8 cellular contexts compared by ENCODE assay signal in genomic region chr16:68022278-68022727, GRCh38. TPM values are rescaled to one million over a fixed set of nuclear protein-coding genes. Genes with fewer than 3 reads are reported as not detected.
A peak's percentile ranks its signal among the peaks of the same experiment; 100 is the strongest.
DNase-seq lines count a peak whose midpoint lies in the region; ATAC-seq, FAIRE-seq and TF ChIP-seq lines count a peak whose summit lies in the region.

No MANE protein-coding gene starts in this region.

- peaks cover 30% of the 10 kb centered on the region for H3K4me1 ChIP-seq in DND-41 (ENCODE audit: insufficient read depth, low read length)
- H3K4me1 ChIP-seq in astrocyte (ENCODE audit: insufficient read depth, low read length), result peaks cover 17% of the 10 kb centered on the region
- H3K4me1 ChIP-seq in HepG2 (ENCODE audit: insufficient read depth, low read length), result peaks cover 24% of the 10 kb centered on the region
- peaks cover 17 to 23% of the 10 kb centered on the region in 2 donors for H3K4me1 ChIP-seq in thyroid gland

- CTCF ChIA-PET in HepG2 (lab: Yijun Ruan, JAX; ENCODE audit: low intra/inter-chr PET ratio, low total read pairs) (no interaction called here), GM10248 (lab: Yijun Ruan, JAX) (interaction anchor here (1.0 to 2.9 kb wide), 9 partner anchors 11 to 206 kb away, joined by 3 to 25 read pairs (median 4); no protein-coding TSS in a partner anchor)

- no peak for TF ChIP-seq EP300 in HepG2 (IDR thresholded peaks at IDR 0.05; ENCODE audit: low read depth in 2 of 2, low read length in 2 of 2)
- no peak for TF ChIP-seq EP300 in HepG2 (CRISPR knock-in tag; IDR thresholded peaks at IDR 0.05; ENCODE audit: borderline replicate concordance)

- POLR2A ChIA-PET in HepG2 (lab: Yijun Ruan, JAX), result interaction anchor here (1.0 to 3.3 kb wide), 15 partner anchors 17 to 215 kb away, joined by 3 to 26 read pairs (median 10); partner anchors contain the start of genes DPEP2, LCAT, NFATC3 and PSMB10
- POLR2A ChIA-PET in GM10248 (lab: Yijun Ruan, JAX), result interaction anchor here (0.6 kb wide), 1 partner anchor 21 kb away, joined by 6 read pairs; no protein-coding TSS in a partner anchor

- H3K4me2 ChIP-seq in DND-41 (ENCODE audit: insufficient read depth, low read length) (peak overlapping the region; percentile 98), astrocyte (ENCODE audit: low read length) (peak overlapping the region; percentile 90), HepG2 (ENCODE audit: low read depth, low read length) (peak overlapping the region; percentile 96)

- no peak for TF ChIP-seq CTCF in DND-41 (IDR thresholded peaks at IDR 0.05; ENCODE audit: borderline replicate concordance, extremely low read depth, low read length, poor library complexity, severe bottlenecking)
- TF ChIP-seq CTCF in astrocyte (IDR thresholded peaks at IDR 0.05; ENCODE audit: insufficient read depth, low read depth, low read length), result no peak
- no peak for TF ChIP-seq CTCF in HepG2 (CRISPR knock-in tag; IDR thresholded peaks at IDR 0.05)
- TF ChIP-seq CTCF in thyroid gland (IDR thresholded peaks at IDR 0.05), result no peak
- no peak for TF ChIP-seq CTCF in GM10248 (IDR thresholded peaks at IDR 0.05; ENCODE audit: control extremely low read depth, extremely low read depth, low read depth, missing control alignments)

- H3K36me3 ChIP-seq in DND-41 (ENCODE audit: insufficient read depth, low read length) (peaks cover 23% of the 10 kb centered on the region), astrocyte (ENCODE audit: insufficient read depth, low read length) (no peaks in the 10 kb centered on the region), HepG2 (replicated peaks in 1 of 2; ENCODE audit: control insufficient read depth in 1 of 2, insufficient read depth in 2 of 2, low read length in 2 of 2) (peaks cover 0 to 3% of the 10 kb centered on the region in 2 experiments; a peak in 1 of 5 replicates), thyroid gland (peaks cover 0 to 6% of the 10 kb centered on the region in 2 donors)

- in situ Hi-C loops in HepG2 (cut with HindIII; ENCODE audit: extremely low pct_ligation_motif_present, low pct_unique_long_range_greater_than_20kb), result no loop called here

- no peaks in the 10 kb centered on the region for H3K27me3 ChIP-seq in DND-41 (ENCODE audit: insufficient read depth, low read length, poor library complexity)
- no peaks in the 10 kb centered on the region for H3K27me3 ChIP-seq in astrocyte (ENCODE audit: insufficient read depth, low read length)
- no peaks in the 10 kb centered on the region; a peak in 1 of 5 replicates for H3K27me3 ChIP-seq in HepG2 (ENCODE audit: control insufficient read depth in 1 of 2, insufficient read depth in 2 of 2, low read length in 2 of 2)
- H3K27me3 ChIP-seq in thyroid gland, result no peaks in the 10 kb centered on the region

- H2AFZ ChIP-seq in DND-41 (ENCODE audit: low read depth, low read length), result peak overlapping the region; percentile 80
- peak overlapping the region; percentile 97 for H2AFZ ChIP-seq in astrocyte (ENCODE audit: low read depth, low read length)
- H2AFZ ChIP-seq in HepG2 (ENCODE audit: low read length), result no peak overlapping the region

- H3K36me3 Mint-ChIP-seq in astrocyte (ENCODE audit: low read depth, unreplicated experiment), result peaks cover 2% of the 10 kb centered on the region

- no TSS peak for BruUV-seq in HepG2 (replicated peaks; lab: Mats Ljungman, UMichigan)

- peaks cover 36% of the 10 kb centered on the region for H3K79me2 ChIP-seq in DND-41 (ENCODE audit: insufficient read depth, low read length)
- peaks cover 37% of the 10 kb centered on the region for H3K79me2 ChIP-seq in astrocyte (ENCODE audit: insufficient read depth, low read length)
- peaks cover 32% of the 10 kb centered on the region for H3K79me2 ChIP-seq in HepG2 (ENCODE audit: insufficient read depth, low read length)

- no peaks in the 10 kb centered on the region for H3K9me3 Mint-ChIP-seq in astrocyte (ENCODE audit: unreplicated experiment)

- H3K27ac ChIP-seq in DND-41 (ENCODE audit: low read length) (peak overlapping the region; percentile 77), astrocyte (ENCODE audit: low read depth, low read length) (peak overlapping the region; percentile 85), HepG2 (ENCODE audit: extremely low read length, insufficient read depth, low read length) (peak overlapping the region; percentile 83), thyroid gland (peak overlapping the region in 2 of 3 donors; percentile 60 to 93)

- 0 out of 3 replicates have a peak, but pooled peaks have one; percentile 3 for ATAC-seq in DND-41 (ENCODE audit: insufficient read depth, low read depth)
- peak; percentile 6 for ATAC-seq in HG03175 (IDR thresholded peaks at IDR 0.05; ENCODE audit: unreplicated experiment)
- peak; percentile 23 for ATAC-seq in HepG2

- no peaks in the 10 kb centered on the region for H3K27me3 Mint-ChIP-seq in astrocyte (ENCODE audit: low read depth, unreplicated experiment)

- H3K9ac ChIP-seq in DND-41 (ENCODE audit: low read depth, low read length) (peak overlapping the region; percentile 80), astrocyte (ENCODE audit: low read length) (peak overlapping the region; percentile 96), HepG2 (ENCODE audit: insufficient read depth, low read depth, low read length) (peak overlapping the region; percentile 94)

- H3K4me1 Mint-ChIP-seq in astrocyte (ENCODE audit: low read depth, unreplicated experiment), result peaks cover 6% of the 10 kb centered on the region

- TF ChIP-seq POLR2A in HepG2 (IDR thresholded peaks at IDR 0.05; ENCODE audit: insufficient read depth in 1 of 2, low read depth in 2 of 2, low read length in 2 of 2) (no peak), thyroid gland (IDR thresholded peaks at IDR 0.05) (no peak)

- intact Hi-C loops in HepG2 (cut with micrococcal nuclease; ENCODE audit: unreplicated experiment) (no loop called here), thyroid gland (cut with DNase I) (no loop called here)

- peak overlapping the region; percentile 97 for H3K4me3 Mint-ChIP-seq in astrocyte (ENCODE audit: unreplicated experiment)

- H3K4me3 ChIP-seq in DND-41 (ENCODE audit: low read depth in 1 of 2, low read length in 2 of 2), result peak overlapping the region; percentile 45 to 74
- peak overlapping the region; percentile 88 for H3K4me3 ChIP-seq in astrocyte (ENCODE audit: insufficient read depth, low read depth, low read length)
- H3K4me3 ChIP-seq in HepG2 (replicated peaks in 1 of 3; ENCODE audit: insufficient read depth in 1 of 3, low read depth in 2 of 3, low read length in 3 of 3), result peak overlapping the region; percentile 92 to 99 (median 92)
- H3K4me3 ChIP-seq in thyroid gland (replicated peaks in 1 of 3), result peak overlapping the region; percentile 64 to 75 (median 70)

- H3K9me3 ChIP-seq in DND-41 (ENCODE audit: insufficient read depth, low read length, severe bottlenecking) (no peaks in the 10 kb centered on the region), astrocyte (ENCODE audit: insufficient read depth, low read depth, low read length) (no peaks in the 10 kb centered on the region), HepG2 (ENCODE audit: low read length) (no peaks in the 10 kb centered on the region), thyroid gland (no peaks in the 10 kb centered on the region)

- WGBS in HepG2 (ENCODE audit: low lambda C conversion rate), result 0% methylated on average over 10 of the region's 19 CpGs
- 0 to 16% methylated on average over 1 to 12 of the region's 19 CpGs for WGBS in thyroid gland, 2 donors

- FAIRE-seq in astrocyte (lab: Jason Lieb, UNC), result no peak
- no peak for FAIRE-seq in HepG2 (lab: Jason Lieb, UNC)

- DNase-seq in DND-41 (no peak), astrocyte (ENCODE audit: low read depth) (no peak), HepG2 (ENCODE audit: low spot score) (no peak), thyroid gland (no peak), NCI-H1092 (lab: John Stamatoyannopoulos, UW) (no peak), SW 1271 (lab: John Stamatoyannopoulos, UW) (no peak), GM10248 (ENCODE audit: extremely low spot score) (no peak)

- peak overlapping the region; percentile 96 for H3K27ac Mint-ChIP-seq in astrocyte (ENCODE audit: unreplicated experiment)

- H4K20me1 ChIP-seq in DND-41 (ENCODE audit: insufficient read depth, low read length), result peaks cover 8% of the 10 kb centered on the region
- H4K20me1 ChIP-seq in astrocyte (ENCODE audit: insufficient read depth, low read length), result peaks cover 9% of the 10 kb centered on the region
- H4K20me1 ChIP-seq in HepG2 (ENCODE audit: insufficient read depth, low read length), result no peaks in the 10 kb centered on the region

- TF ChIP-seq RAD21 in HepG2 (CRISPR knock-in tag; IDR thresholded peaks at IDR 0.05), result no peak

RNA-seq across cellular contexts. Expression of gene DDX28, which starts 0.7 kb away (rescaled TPM):
- total RNA-seq in astrocyte (5.5 and 6.2 TPM in 2 replicates), HepG2 (2016; rRNA removed; fragmentation: Illumina TruSeq; extraction: Trizol) (16.4 and 18.4 TPM in 2 replicates), thyroid gland (10 to 100 TPM in 1 of 4 donors, 1 to 10 TPM in 3; 4.2 to 10.0 (median 6.6) TPM)
- 2.8 and 3.0 TPM in 2 replicates for total RNA-seq in HepG2 (2016; cell fraction: cytosol; rRNA removed; fragmentation: Illumina TruSeq; extraction: Trizol; ENCODE audit: low read depth)
- total RNA-seq in HepG2 (2016; cell fraction: insoluble cytoplasmic fraction; rRNA removed; fragmentation: Illumina TruSeq; extraction: Trizol), result 16.5 and 18.2 TPM in 2 replicates
- 5.7 and 7.5 TPM in 2 replicates for total RNA-seq in HepG2 (2016; cell fraction: membrane; rRNA removed; fragmentation: Illumina TruSeq; extraction: Trizol)
- 11.7 and 13.6 TPM in 2 replicates for total RNA-seq in HepG2 (2016; cell fraction: nucleus; rRNA removed; fragmentation: Illumina TruSeq; extraction: Trizol)
- polyA plus RNA-seq in HepG2 (2011; rRNA removed), result 13.6 and 14.1 TPM in 2 replicates
- polyA plus RNA-seq in HepG2 (2011; cell fraction: cytosol; rRNA removed), result 12.4 and 15.6 TPM in 2 replicates
- 8.7 and 9.9 TPM in 2 replicates for polyA plus RNA-seq in HepG2 (2011; cell fraction: nucleus; rRNA removed)
- polyA plus RNA-seq in HepG2 (2012), result 6.3 and 6.8 TPM in 2 replicates
- polyA plus RNA-seq in HepG2 (2016; cell fraction: cytosol; fragmentation: Illumina TruSeq; extraction: Trizol; ENCODE audit: low read depth), result 1.2 and 1.6 TPM in 2 replicates
- polyA plus RNA-seq in HepG2 (2016; cell fraction: insoluble cytoplasmic fraction; fragmentation: Illumina TruSeq; extraction: Trizol; ENCODE audit: low read depth), result 14.5 and 16.0 TPM in 2 replicates
- polyA plus RNA-seq in HepG2 (2016; cell fraction: membrane; fragmentation: Illumina TruSeq; extraction: Trizol; ENCODE audit: low read depth), result 2.6 and 3.1 TPM in 2 replicates
- polyA plus RNA-seq in HepG2 (2016; cell fraction: nucleus; fragmentation: Illumina TruSeq; extraction: Trizol; ENCODE audit: insufficient read depth, low read depth), result 13.9 and 15.5 TPM in 2 replicates
- 19.4 and 28.5 TPM in 2 replicates for polyA minus RNA-seq in HepG2 (2011; rRNA and poly(A)+ RNA removed; ENCODE audit: low replicate concordance)
- polyA minus RNA-seq in HepG2 (2011; cell fraction: cytosol; rRNA and poly(A)+ RNA removed), result 7.2 and 10.0 TPM in 2 replicates
- 18.2 and 19.9 TPM in 2 replicates for polyA minus RNA-seq in HepG2 (2011; cell fraction: nucleus; rRNA and poly(A)+ RNA removed)

RNA-seq across cellular contexts. Expression of gene DUS2, which starts 0.8 kb away (rescaled TPM):
- 14.0 and 14.9 TPM in 2 replicates for total RNA-seq in astrocyte
- total RNA-seq in HepG2 (2016; rRNA removed; fragmentation: Illumina TruSeq; extraction: Trizol), result 25.1 and 25.9 TPM in 2 replicates
- total RNA-seq in HepG2 (2016; cell fraction: cytosol; rRNA removed; fragmentation: Illumina TruSeq; extraction: Trizol; ENCODE audit: low read depth), result 11.4 and 13.4 TPM in 2 replicates
- total RNA-seq in HepG2 (2016; cell fraction: insoluble cytoplasmic fraction; rRNA removed; fragmentation: Illumina TruSeq; extraction: Trizol), result 26.9 and 27.5 TPM in 2 replicates
- total RNA-seq in HepG2 (2016; cell fraction: membrane; rRNA removed; fragmentation: Illumina TruSeq; extraction: Trizol), result 8.8 and 9.5 TPM in 2 replicates
- 20.8 and 22.6 TPM in 2 replicates for total RNA-seq in HepG2 (2016; cell fraction: nucleus; rRNA removed; fragmentation: Illumina TruSeq; extraction: Trizol)
- polyA plus RNA-seq in HepG2 (2011; rRNA removed), result 17.8 and 22.6 TPM in 2 replicates
- 18.3 and 19.9 TPM in 2 replicates for polyA plus RNA-seq in HepG2 (2011; cell fraction: cytosol; rRNA removed)
- polyA plus RNA-seq in HepG2 (2011; cell fraction: nucleus; rRNA removed), result 73.1 and 73.7 TPM in 2 replicates
- 17.0 and 17.7 TPM in 2 replicates for polyA plus RNA-seq in HepG2 (2012)
- polyA plus RNA-seq in HepG2 (2016; cell fraction: cytosol; fragmentation: Illumina TruSeq; extraction: Trizol; ENCODE audit: low read depth), result 1.7 and 1.8 TPM in 2 replicates
- polyA plus RNA-seq in HepG2 (2016; cell fraction: insoluble cytoplasmic fraction; fragmentation: Illumina TruSeq; extraction: Trizol; ENCODE audit: low read depth), result 14.5 and 16.7 TPM in 2 replicates
- 2.5 and 3.7 TPM in 2 replicates for polyA plus RNA-seq in HepG2 (2016; cell fraction: membrane; fragmentation: Illumina TruSeq; extraction: Trizol; ENCODE audit: low read depth)
- polyA plus RNA-seq in HepG2 (2016; cell fraction: nucleus; fragmentation: Illumina TruSeq; extraction: Trizol; ENCODE audit: insufficient read depth, low read depth), result 30.5 and 31.8 TPM in 2 replicates
- 36.7 and 47.6 TPM in 2 replicates for polyA minus RNA-seq in HepG2 (2011; rRNA and poly(A)+ RNA removed; ENCODE audit: low replicate concordance)
- polyA minus RNA-seq in HepG2 (2011; cell fraction: cytosol; rRNA and poly(A)+ RNA removed), result 9.6 and 11.9 TPM in 2 replicates
- polyA minus RNA-seq in HepG2 (2011; cell fraction: nucleus; rRNA and poly(A)+ RNA removed), result 34.6 and 41.8 TPM in 2 replicates
- total RNA-seq in thyroid gland, result 10 to 100 TPM; 10.0 to 14.1 (median 12.9) TPM

RNA-seq across cellular contexts. Expression of gene DPEP2NB, which starts 6.6 kb away (rescaled TPM):
- total RNA-seq in astrocyte, result not detected in 2 replicates
- not detected in 2 replicates for total RNA-seq in HepG2 (2016; rRNA removed; fragmentation: Illumina TruSeq; extraction: Trizol)
- total RNA-seq in HepG2 (2016; cell fraction: cytosol; rRNA removed; fragmentation: Illumina TruSeq; extraction: Trizol; ENCODE audit: low read depth), result not detected in 2 replicates
- not detected in 2 replicates for total RNA-seq in HepG2 (2016; cell fraction: insoluble cytoplasmic fraction; rRNA removed; fragmentation: Illumina TruSeq; extraction: Trizol)
- total RNA-seq in HepG2 (2016; cell fraction: membrane; rRNA removed; fragmentation: Illumina TruSeq; extraction: Trizol), result not detected in 2 replicates
- total RNA-seq in HepG2 (2016; cell fraction: nucleus; rRNA removed; fragmentation: Illumina TruSeq; extraction: Trizol), result not detected in 2 replicates
- polyA plus RNA-seq in HepG2 (2011; rRNA removed), result not detected in 2 replicates
- polyA plus RNA-seq in HepG2 (2011; cell fraction: cytosol; rRNA removed), result not detected in 2 replicates
- not detected in 2 replicates for polyA plus RNA-seq in HepG2 (2011; cell fraction: nucleus; rRNA removed)
- polyA plus RNA-seq in HepG2 (2012), result not detected in 2 replicates
- not detected in 2 replicates for polyA plus RNA-seq in HepG2 (2016; cell fraction: cytosol; fragmentation: Illumina TruSeq; extraction: Trizol; ENCODE audit: low read depth)
- polyA plus RNA-seq in HepG2 (2016; cell fraction: insoluble cytoplasmic fraction; fragmentation: Illumina TruSeq; extraction: Trizol; ENCODE audit: low read depth), result not detected in 2 replicates
- polyA plus RNA-seq in HepG2 (2016; cell fraction: membrane; fragmentation: Illumina TruSeq; extraction: Trizol; ENCODE audit: low read depth), result not detected in 2 replicates
- polyA plus RNA-seq in HepG2 (2016; cell fraction: nucleus; fragmentation: Illumina TruSeq; extraction: Trizol; ENCODE audit: insufficient read depth, low read depth), result not detected in 2 replicates
- polyA minus RNA-seq in HepG2 (2011; rRNA and poly(A)+ RNA removed; ENCODE audit: low replicate concordance), result not detected in 2 replicates
- polyA minus RNA-seq in HepG2 (2011; cell fraction: cytosol; rRNA and poly(A)+ RNA removed), result not detected in 2 replicates
- polyA minus RNA-seq in HepG2 (2011; cell fraction: nucleus; rRNA and poly(A)+ RNA removed), result not detected in 2 replicates
- total RNA-seq in thyroid gland, result not detected

RNA-seq across cellular contexts. Expression of gene DPEP2, which starts 23.0 kb away (rescaled TPM):
- total RNA-seq in astrocyte (not detected in 2 replicates), HepG2 (2016; rRNA removed; fragmentation: Illumina TruSeq; extraction: Trizol) (not detected in 2 replicates), thyroid gland (1 to 10 TPM in 3 of 4 donors, under 1 TPM in 1; 0.22 to 2.5 (median 2.1) TPM)
- not detected in 2 replicates for total RNA-seq in HepG2 (2016; cell fraction: cytosol; rRNA removed; fragmentation: Illumina TruSeq; extraction: Trizol; ENCODE audit: low read depth)
- not detected in 2 replicates for total RNA-seq in HepG2 (2016; cell fraction: insoluble cytoplasmic fraction; rRNA removed; fragmentation: Illumina TruSeq; extraction: Trizol)
- not detected in 2 replicates for total RNA-seq in HepG2 (2016; cell fraction: membrane; rRNA removed; fragmentation: Illumina TruSeq; extraction: Trizol)
- not detected in 2 replicates for total RNA-seq in HepG2 (2016; cell fraction: nucleus; rRNA removed; fragmentation: Illumina TruSeq; extraction: Trizol)
- 0.18 and 0.26 TPM in 2 replicates for polyA plus RNA-seq in HepG2 (2011; rRNA removed)
- polyA plus RNA-seq in HepG2 (2011; cell fraction: cytosol; rRNA removed), result 0.08 and 0.27 TPM in 2 replicates
- 0.38 and 0.45 TPM in 2 replicates for polyA plus RNA-seq in HepG2 (2011; cell fraction: nucleus; rRNA removed)
- polyA plus RNA-seq in HepG2 (2012), result 0.73 TPM in 1 of 2 replicates, not detected in the other
- not detected in 2 replicates for polyA plus RNA-seq in HepG2 (2016; cell fraction: cytosol; fragmentation: Illumina TruSeq; extraction: Trizol; ENCODE audit: low read depth)
- not detected in 2 replicates for polyA plus RNA-seq in HepG2 (2016; cell fraction: insoluble cytoplasmic fraction; fragmentation: Illumina TruSeq; extraction: Trizol; ENCODE audit: low read depth)
- not detected in 2 replicates for polyA plus RNA-seq in HepG2 (2016; cell fraction: membrane; fragmentation: Illumina TruSeq; extraction: Trizol; ENCODE audit: low read depth)
- polyA plus RNA-seq in HepG2 (2016; cell fraction: nucleus; fragmentation: Illumina TruSeq; extraction: Trizol; ENCODE audit: insufficient read depth, low read depth), result not detected in 2 replicates
- 0.21 and 0.80 TPM in 2 replicates for polyA minus RNA-seq in HepG2 (2011; rRNA and poly(A)+ RNA removed; ENCODE audit: low replicate concordance)
- polyA minus RNA-seq in HepG2 (2011; cell fraction: cytosol; rRNA and poly(A)+ RNA removed), result 0.53 TPM in 1 of 2 replicates, not detected in the other
- polyA minus RNA-seq in HepG2 (2011; cell fraction: nucleus; rRNA and poly(A)+ RNA removed), result 0.26 TPM in 1 of 2 replicates, not detected in the other

RNA-seq across cellular contexts. Expression of gene DPEP3, which starts 42.0 kb away (rescaled TPM):
- not detected in 2 replicates for total RNA-seq in astrocyte
- total RNA-seq in HepG2 (2016; rRNA removed; fragmentation: Illumina TruSeq; extraction: Trizol), result not detected in 2 replicates
- total RNA-seq in HepG2 (2016; cell fraction: cytosol; rRNA removed; fragmentation: Illumina TruSeq; extraction: Trizol; ENCODE audit: low read depth), result not detected in 2 replicates
- not detected in 2 replicates for total RNA-seq in HepG2 (2016; cell fraction: insoluble cytoplasmic fraction; rRNA removed; fragmentation: Illumina TruSeq; extraction: Trizol)
- total RNA-seq in HepG2 (2016; cell fraction: membrane; rRNA removed; fragmentation: Illumina TruSeq; extraction: Trizol), result not detected in 2 replicates
- total RNA-seq in HepG2 (2016; cell fraction: nucleus; rRNA removed; fragmentation: Illumina TruSeq; extraction: Trizol), result not detected in 2 replicates
- polyA plus RNA-seq in HepG2 (2011; rRNA removed), result not detected in 2 replicates
- not detected in 2 replicates for polyA plus RNA-seq in HepG2 (2011; cell fraction: cytosol; rRNA removed)
- not detected in 2 replicates for polyA plus RNA-seq in HepG2 (2011; cell fraction: nucleus; rRNA removed)
- polyA plus RNA-seq in HepG2 (2012), result not detected in 2 replicates
- not detected in 2 replicates for polyA plus RNA-seq in HepG2 (2016; cell fraction: cytosol; fragmentation: Illumina TruSeq; extraction: Trizol; ENCODE audit: low read depth)
- not detected in 2 replicates for polyA plus RNA-seq in HepG2 (2016; cell fraction: insoluble cytoplasmic fraction; fragmentation: Illumina TruSeq; extraction: Trizol; ENCODE audit: low read depth)
- not detected in 2 replicates for polyA plus RNA-seq in HepG2 (2016; cell fraction: membrane; fragmentation: Illumina TruSeq; extraction: Trizol; ENCODE audit: low read depth)
- polyA plus RNA-seq in HepG2 (2016; cell fraction: nucleus; fragmentation: Illumina TruSeq; extraction: Trizol; ENCODE audit: insufficient read depth, low read depth), result not detected in 2 replicates
- not detected in 2 replicates for polyA minus RNA-seq in HepG2 (2011; rRNA and poly(A)+ RNA removed; ENCODE audit: low replicate concordance)
- not detected in 2 replicates for polyA minus RNA-seq in HepG2 (2011; cell fraction: cytosol; rRNA and poly(A)+ RNA removed)
- not detected in 2 replicates for polyA minus RNA-seq in HepG2 (2011; cell fraction: nucleus; rRNA and poly(A)+ RNA removed)
- under 1 TPM in 2 of 4 donors, not detected in 2; 0.11 to 0.40 TPM for total RNA-seq in thyroid gland
